39 cellular contexts compared by ENCODE assay signal in the genomic region with DNA sequence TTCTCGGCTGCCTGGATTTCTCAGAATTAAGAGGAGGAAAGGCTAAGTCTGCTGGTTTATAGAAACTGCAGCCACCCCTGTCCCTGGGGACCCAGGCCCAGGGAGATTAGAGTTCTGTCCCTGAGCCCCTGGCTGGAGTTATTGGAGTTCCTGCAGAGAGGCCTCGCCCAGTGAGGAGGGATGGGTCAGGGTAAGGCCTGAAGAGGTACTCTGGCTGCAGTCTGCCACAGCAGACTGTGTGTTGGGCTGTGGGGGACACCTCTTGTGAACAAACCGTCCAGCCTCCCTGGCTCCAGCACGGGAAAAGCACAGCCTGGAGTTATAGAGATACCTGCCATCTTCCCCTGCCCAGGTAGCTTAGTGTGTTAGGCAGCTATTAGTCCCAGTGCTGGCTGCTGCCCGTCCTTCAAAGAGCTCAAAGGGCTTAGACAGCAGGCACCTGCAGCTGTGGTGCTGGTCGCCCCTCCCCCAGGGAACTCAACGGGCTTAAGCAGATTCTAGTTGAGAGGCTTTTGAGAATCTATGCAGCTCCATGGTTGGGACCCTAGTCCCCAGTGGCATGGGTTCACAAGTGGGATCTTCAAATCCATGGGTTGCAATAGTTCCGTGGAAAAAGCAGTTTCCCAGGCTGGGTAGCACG. TPM values are rescaled to one million over a fixed set of nuclear protein-coding genes. Genes with fewer than 3 reads are reported as not detected.
DNase-seq lines count a peak whose midpoint lies in the region; ATAC-seq and FAIRE-seq lines count a peak whose summit lies in the region.
"Had no signal": no experiment of that assay in that cellular context is flagged by ENCODE, and none has a peak within 500 bp of the region (broad histone marks: within the 10 kb centered on the region; RNA-seq: fewer than 3 reads in every experiment).

No MANE protein-coding gene starts in this region.

- FAIRE-seq in small intestine (lab: Jason Lieb, UNC) = no peak
- FAIRE-seq: H1, HTR-8/SVneo, K562, keratinocyte had no signal

- peaks cover 19% of the 10 kb centered on the region for H3K9me3 Mint-ChIP-seq in activated naive CD8-positive, alpha-beta T cell treated with anti-CD3 and anti-CD28 coated beads, Interleukin-2, amount 50 U/mL, for 24 hours
- H3K9me3 Mint-ChIP-seq in activated naive CD8-positive, alpha-beta T cell treated with anti-CD3 and anti-CD28 coated beads for 36 hours = peaks cover 12% of the 10 kb centered on the region

- no peak for DNase-seq in activated naive CD8-positive, alpha-beta T cell treated with anti-CD3 and anti-CD28 coated beads, Interleukin-2, amount 50 U/mL, for 24 hours
- no peak for DNase-seq in activated naive CD8-positive, alpha-beta T cell treated with anti-CD3 and anti-CD28 coated beads for 36 hours
- no peak for DNase-seq in small intestine
- DNase-seq in left cardiac atrium = no peak
- no peak for DNase-seq in AML-193 (lab: John Stamatoyannopoulos, UW)
- no peak for DNase-seq in superior temporal gyrus (ENCODE audit: extremely low spot score)
- DNase-seq: activated CD4-positive, alpha-beta memory T cell treated with anti-CD3 and anti-CD28 coated beads, Interleukin-2, amount 10 ng/mL, durations not matched to agents 7 days and 5 days; activated CD4-positive, alpha-beta T cell treated with anti-CD3 and anti-CD28 coated beads for 1 hour; activated CD8-positive, alpha-beta memory T cell treated with anti-CD3 and anti-CD28 coated beads, Interleukin-2, amount 50 U/mL, for 48 hours; CD4-positive, CD25-positive, alpha-beta regulatory T cell; colonic mucosa; effector memory CD4-positive, alpha-beta T cell; erythroblast; glutamatergic neuron; natural killer cell; NCI-H1105 treated with DMSO at 0.1 percent for 48 hours; NCI-H2029; NCI-H774; stimulated activated CD4-positive, alpha-beta T cell treated with anti-CD3 and anti-CD28 coated beads, Interleukin-2, amount 100 ng/mL, for 24 hours; stomach; tibial artery had no signal

- intact Hi-C loops in left cardiac atrium (cut with DNase I) = no loop called here

- no peaks in the 10 kb centered on the region for H3K27me3 Mint-ChIP-seq in activated naive CD8-positive, alpha-beta T cell treated with anti-CD3 and anti-CD28 coated beads, Interleukin-2, amount 50 U/mL, for 24 hours
- H3K27me3 Mint-ChIP-seq in activated naive CD8-positive, alpha-beta T cell treated with anti-CD3 and anti-CD28 coated beads for 36 hours = no peaks in the 10 kb centered on the region
- H3K27me3 Mint-ChIP-seq: activated CD4-positive, alpha-beta memory T cell treated with anti-CD3 and anti-CD28 coated beads, Interleukin-2, amount 10 ng/mL, durations not matched to agents 7 days and 5 days; activated T-helper 17 cell treated with anti-CD3 and anti-CD28 coated beads, Interleukin-2, amount 50 U/mL, for 72 hours; CD4-positive, CD25-positive, alpha-beta regulatory T cell had no signal

- H3K9me3 ChIP-seq in small intestine (ENCODE audit: control insufficient read depth, low read depth) = no peaks in the 10 kb centered on the region
- H3K9me3 ChIP-seq: colonic mucosa had no signal

- H3K36me3 Mint-ChIP-seq in activated naive CD8-positive, alpha-beta T cell treated with anti-CD3 and anti-CD28 coated beads, Interleukin-2, amount 50 U/mL, for 24 hours (ENCODE audit: low read depth) = no peaks in the 10 kb centered on the region
- H3K36me3 Mint-ChIP-seq in activated naive CD8-positive, alpha-beta T cell treated with anti-CD3 and anti-CD28 coated beads for 36 hours = no peaks in the 10 kb centered on the region
- H3K36me3 Mint-ChIP-seq: CD4-positive, CD25-positive, alpha-beta regulatory T cell had no signal

- H3K4me1 Mint-ChIP-seq in activated naive CD8-positive, alpha-beta T cell treated with anti-CD3 and anti-CD28 coated beads, Interleukin-2, amount 50 U/mL, for 24 hours = no peaks in the 10 kb centered on the region
- no peaks in the 10 kb centered on the region for H3K4me1 Mint-ChIP-seq in activated naive CD8-positive, alpha-beta T cell treated with anti-CD3 and anti-CD28 coated beads for 36 hours
- H3K4me1 Mint-ChIP-seq: activated CD4-positive, alpha-beta memory T cell treated with anti-CD3 and anti-CD28 coated beads, Interleukin-2, amount 10 ng/mL, durations not matched to agents 7 days and 5 days; activated T-helper 17 cell treated with anti-CD3 and anti-CD28 coated beads, Interleukin-2, amount 50 U/mL, for 72 hours; CD4-positive, CD25-positive, alpha-beta regulatory T cell; natural killer cell had no signal

- H3K4me3 ChIP-seq in small intestine (ENCODE audit: low read depth in 1 of 2, low read length in 2 of 2) = no peak overlapping the region
- H3K4me3 ChIP-seq: ascending aorta, cardiac muscle cell, colonic mucosa, K562, skin epidermis, stomach, tibial artery had no signal

- H3K36me3 ChIP-seq in small intestine (ENCODE audit: control insufficient read depth in 2 of 2, insufficient read depth in 2 of 2, low read length in 2 of 2) = no peaks in the 10 kb centered on the region
- H3K36me3 ChIP-seq: ascending aorta, cardiac muscle cell, colonic mucosa, stomach, tibial artery had no signal

- no peak overlapping the region for H3K4me3 Mint-ChIP-seq in activated naive CD8-positive, alpha-beta T cell treated with anti-CD3 and anti-CD28 coated beads, Interleukin-2, amount 50 U/mL, for 24 hours
- no peak overlapping the region for H3K4me3 Mint-ChIP-seq in activated naive CD8-positive, alpha-beta T cell treated with anti-CD3 and anti-CD28 coated beads for 36 hours
- H3K4me3 Mint-ChIP-seq: activated CD4-positive, alpha-beta memory T cell treated with anti-CD3 and anti-CD28 coated beads, Interleukin-2, amount 10 ng/mL, durations not matched to agents 7 days and 5 days; activated T-helper 17 cell treated with anti-CD3 and anti-CD28 coated beads, Interleukin-2, amount 50 U/mL, for 72 hours; CD4-positive, CD25-positive, alpha-beta regulatory T cell; natural killer cell; T-helper 1 cell treated with Interleukin-12 subunit alpha and Interleukin-12 subunit beta and Interleukin-4 antibody, amounts not matched to agents 30 μg/mL and 1 μg/mL, for 36 hours had no signal

- H3K27me3 ChIP-seq in small intestine (ENCODE audit: control insufficient read depth in 2 of 2, insufficient read depth in 2 of 2, low read length in 2 of 2) = no peaks in the 10 kb centered on the region
- H3K27me3 ChIP-seq: ascending aorta, cardiac muscle cell, colonic mucosa, stomach, tibial artery had no signal

- no peak overlapping the region for H3K27ac ChIP-seq in small intestine (ENCODE audit: low read depth in 1 of 2, low read length in 1 of 2)
- H3K27ac ChIP-seq: ascending aorta, cardiac muscle cell, colonic mucosa, skin epidermis, stomach, tibial artery had no signal

- no peak overlapping the region for H3K27ac Mint-ChIP-seq in activated naive CD8-positive, alpha-beta T cell treated with anti-CD3 and anti-CD28 coated beads, Interleukin-2, amount 50 U/mL, for 24 hours
- H3K27ac Mint-ChIP-seq in activated naive CD8-positive, alpha-beta T cell treated with anti-CD3 and anti-CD28 coated beads for 36 hours = no peak overlapping the region
- H3K27ac Mint-ChIP-seq: activated CD4-positive, alpha-beta memory T cell treated with anti-CD3 and anti-CD28 coated beads, Interleukin-2, amount 10 ng/mL, durations not matched to agents 7 days and 5 days; activated naive CD4-positive, alpha-beta T cell treated with anti-CD3 and anti-CD28 coated beads, Interleukin-2, amount 50 U/mL, for 72 hours; activated T-helper 17 cell treated with anti-CD3 and anti-CD28 coated beads, Interleukin-2, amount 50 U/mL, for 72 hours; CD4-positive, CD25-positive, alpha-beta regulatory T cell; natural killer cell; T-helper 1 cell treated with Interleukin-12 subunit alpha and Interleukin-12 subunit beta and Interleukin-4 antibody, amounts not matched to agents 30 μg/mL and 1 μg/mL, for 36 hours had no signal

- peak; percentile 24 for ATAC-seq in activated naive CD8-positive, alpha-beta T cell treated with anti-CD3 and anti-CD28 coated beads, Interleukin-2, amount 50 U/mL, for 24 hours
- ATAC-seq in HG02610 (IDR thresholded peaks at IDR 0.05; ENCODE audit: unreplicated experiment) = peak; percentile 22
- ATAC-seq in HG03045 (IDR thresholded peaks at IDR 0.05; ENCODE audit: unreplicated experiment) = peak; percentile 30
- ATAC-seq in left cardiac atrium = no peak
- ATAC-seq: activated naive CD4-positive, alpha-beta T cell treated with anti-CD3 and anti-CD28 coated beads, Interleukin-2, amount 50 U/mL, for 72 hours; activated T-helper 17 cell treated with anti-CD3 and anti-CD28 coated beads, Interleukin-2, amount 50 U/mL, for 72 hours; K562; natural killer cell had no signal

- no peaks in the 10 kb centered on the region for H3K4me1 ChIP-seq in small intestine (ENCODE audit: control insufficient read depth in 2 of 2, insufficient read depth in 1 of 2, low read depth in 1 of 2, low read length in 1 of 2)
- H3K4me1 ChIP-seq: ascending aorta, colonic mucosa, stomach, tibial artery had no signal

- WGBS in small intestine, 3 donors = 64 to 76% (median 66%) methylated on average over 9 of the region's 9 CpGs

RNA-seq across cellular contexts. Expression of gene MUC15, which starts 36.6 kb away (rescaled TPM):
- not detected for total RNA-seq in activated naive CD8-positive, alpha-beta T cell treated with anti-CD3 and anti-CD28 coated beads for 36 hours
- not detected for polyA plus RNA-seq in small intestine
- not detected for total RNA-seq in left cardiac atrium
- total RNA-seq: activated CD4-positive, alpha-beta memory T cell treated with anti-CD3 and anti-CD28 coated beads, Interleukin-2, amount 10 ng/mL, durations not matched to agents 7 days and 5 days; activated naive CD4-positive, alpha-beta T cell treated with anti-CD3 and anti-CD28 coated beads, Interleukin-2, amount 50 U/mL, for 72 hours; activated T-helper 17 cell treated with anti-CD3 and anti-CD28 coated beads, Interleukin-2, amount 50 U/mL, for 72 hours; ascending aorta; cardiac muscle cell; CD4-positive, CD25-positive, alpha-beta regulatory T cell; Daoy; H1; liver; MCF 10A; natural killer cell; OCI-LY7; osteocyte; renal cortical epithelial cell had no signal
- polyA plus RNA-seq: cardiac muscle cell; CD4-positive, CD25-positive, alpha-beta regulatory T cell; H1; liver had no signal

Comparison
In these comparisons a context has a peak if more than half of its experiments do, and no peak if none do; other contexts are left out.
1. ATAC-seq: peak in activated naive CD8-positive, alpha-beta T cell treated with anti-CD3 and anti-CD28 coated beads, Interleukin-2, amount 50 U/mL, for 24 hours (single experiment), HG02610 (single experiment) and HG03045 (single experiment); none in left cardiac atrium (0 of 2).